8 cellular contexts compared by ENCODE assay signal in the genomic region with DNA sequence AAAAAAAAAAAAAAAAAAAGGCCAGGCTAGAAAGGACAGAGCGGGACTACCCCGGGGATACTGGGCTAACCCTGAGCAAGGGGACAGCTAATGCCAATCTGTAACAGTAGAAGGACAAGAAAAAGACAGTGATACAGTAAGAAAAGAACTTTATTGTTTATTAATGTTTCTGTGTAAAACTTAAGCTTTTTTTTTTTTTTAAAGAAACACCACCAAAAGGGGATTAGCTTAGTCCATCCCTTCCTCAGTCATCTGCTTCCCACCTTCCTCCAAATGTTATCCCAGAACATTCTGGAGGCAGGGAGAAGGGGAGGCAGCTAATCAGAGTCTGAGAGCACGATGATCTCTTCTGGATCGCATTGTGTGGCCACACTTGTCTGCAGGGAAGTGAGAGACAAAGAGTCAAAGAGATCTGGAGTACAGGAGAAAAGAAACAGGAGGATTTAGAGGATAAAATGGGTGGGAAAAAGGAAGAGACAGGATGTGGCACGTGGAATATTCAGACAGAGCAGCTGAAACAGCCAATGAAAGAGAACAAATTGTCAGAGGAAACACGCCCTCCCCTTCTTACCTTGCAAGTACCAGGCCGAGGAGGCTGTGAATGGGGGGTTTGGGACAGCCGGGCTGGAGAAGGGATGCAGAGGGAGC.
DNase-seq lines count a peak whose midpoint lies in the region; ATAC-seq and TF ChIP-seq lines count a peak whose summit lies in the region.

No MANE protein-coding gene starts in this region.

- H3K27me3 Mint-ChIP-seq in dendritic cell treated with granulocyte-macrophage colony-stimulating factor and Interleukin-4, amounts not matched to agents 40 ng/mL and 50 ng/mL, for 4 days = no peaks in the 10 kb centered on the region
- peaks cover 20% of the 10 kb centered on the region for H3K27me3 Mint-ChIP-seq in nephron progenitor cell (ENCODE audit: low read depth, poor library complexity)

- peaks cover 88% of the 10 kb centered on the region for H3K36me3 Mint-ChIP-seq in dendritic cell treated with granulocyte-macrophage colony-stimulating factor and Interleukin-4, amounts not matched to agents 40 ng/mL and 50 ng/mL, for 4 days (ENCODE audit: low read depth)
- peaks cover 28% of the 10 kb centered on the region for H3K36me3 Mint-ChIP-seq in nephron progenitor cell (ENCODE audit: low read depth)

- H3K4me1 Mint-ChIP-seq in dendritic cell treated with granulocyte-macrophage colony-stimulating factor and Interleukin-4, amounts not matched to agents 40 ng/mL and 50 ng/mL, for 4 days (ENCODE audit: low read depth) = peaks cover 82% of the 10 kb centered on the region
- peaks cover 91% of the 10 kb centered on the region for H3K4me1 Mint-ChIP-seq in nephron progenitor cell

- no peak for ATAC-seq in GM18868 (IDR thresholded peaks at IDR 0.05; ENCODE audit: unreplicated experiment)

- no peak for TF ChIP-seq CTCF in AG10803 (conservative IDR thresholded peaks at IDR 0.05; ENCODE audit: low read length)
- TF ChIP-seq CTCF in LNCaP clone FGC (IDR thresholded peaks at IDR 0.05; ENCODE audit: control insufficient read depth, extremely low read depth, insufficient read depth) = no peak
- TF ChIP-seq CTCF in nephron progenitor cell (IDR thresholded peaks at IDR 0.05) = no peak

- DNase-seq in AG10803 (ENCODE audit: low read depth) (no peak), LNCaP clone FGC (ENCODE audit: low read depth) (no peak), nephron progenitor cell (no peak), SIG-M5 (lab: John Stamatoyannopoulos, UW) (no peak), hippocampal formation (lab: John Stamatoyannopoulos, UW) (no peak)
- DNase-seq in activated CD4-positive, alpha-beta T cell treated with anti-CD3 and anti-CD28 coated beads, Interleukin-2, amount 50 U/mL, for 48 hours = no peak

- no peaks in the 10 kb centered on the region for H3K9me3 Mint-ChIP-seq in dendritic cell treated with granulocyte-macrophage colony-stimulating factor and Interleukin-4, amounts not matched to agents 40 ng/mL and 50 ng/mL, for 4 days
- H3K9me3 Mint-ChIP-seq in nephron progenitor cell = no peaks in the 10 kb centered on the region

- peak overlapping the region; percentile 92 for H3K4me3 Mint-ChIP-seq in dendritic cell treated with granulocyte-macrophage colony-stimulating factor and Interleukin-4, amounts not matched to agents 40 ng/mL and 50 ng/mL, for 4 days
- H3K4me3 Mint-ChIP-seq in nephron progenitor cell = peak overlapping the region; percentile 96

- intact Hi-C loops in dendritic cell treated with granulocyte-macrophage colony-stimulating factor and Interleukin-4, amounts not matched to agents 40 ng/mL and 50 ng/mL, for 4 days (cut with micrococcal nuclease) = no loop called here

- peak overlapping the region; percentile 79 for H3K4me3 ChIP-seq in AG10803 (ENCODE audit: low read length)
- H3K4me3 ChIP-seq in LNCaP clone FGC (ENCODE audit: low read depth, low read length) = peak overlapping the region; percentile 65

- peak overlapping the region; percentile 98 for H3K27ac Mint-ChIP-seq in dendritic cell treated with granulocyte-macrophage colony-stimulating factor and Interleukin-4, amounts not matched to agents 40 ng/mL and 50 ng/mL, for 4 days
- peak overlapping the region; percentile 97 for H3K27ac Mint-ChIP-seq in nephron progenitor cell
